Comparison of ENCODE assay signal across 20 cellular contexts in the genomic region with DNA sequence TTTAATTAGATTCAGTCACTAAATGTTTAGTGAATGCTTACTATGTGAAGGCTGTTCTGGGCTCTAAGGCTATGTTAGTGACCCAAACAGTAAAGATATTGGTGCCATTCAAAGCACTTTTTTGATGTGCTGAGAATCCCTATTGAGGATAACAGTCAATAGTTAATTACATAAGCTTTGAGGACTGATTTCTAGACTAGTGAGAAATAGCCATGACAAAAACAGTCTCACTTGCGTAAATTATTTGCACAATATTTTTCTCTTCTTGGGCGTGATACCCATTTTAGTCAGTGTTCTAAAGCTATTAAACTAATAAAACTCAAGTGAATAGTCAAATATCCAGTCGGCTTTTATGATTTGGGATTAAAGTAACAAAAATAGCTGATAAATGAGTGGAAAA.
"Had no signal": no experiment of that assay in that cellular context is flagged by ENCODE, and none has a peak within 500 bp of the region (broad histone marks: within the 10 kb centered on the region; RNA-seq: fewer than 3 reads in every experiment).

No MANE protein-coding gene starts in this region.

- H3K27ac ChIP-seq: SJSA1, SK-N-MC had no signal

- H3K27me3 ChIP-seq: SJSA1 had no signal

- FAIRE-seq: RCC 7860 had no signal

- H3K4me3 ChIP-seq: SJSA1, SK-N-MC had no signal

- H3K4me1 ChIP-seq: SJSA1 had no signal

- H3K36me3 ChIP-seq: SJSA1 had no signal

- DNase-seq: Kasumi-1, KG1, MM.1S, NCI-H1105, NCI-H1417, NCI-H1436 treated with DMSO at 0.1 percent for 48 hours, NCI-H1694, NCI-H2081 treated with DMSO at 0.1 percent for 48 hours, NCI-H2171, NCI-H226, NCI-H446, NCI-H510A, NCI-H524 treated with DMSO at 0.1 percent for 48 hours, NCI-H69, Right ventricle myocardium superior, RPMI8226, SIG-M5 had no signal

- H3K9me3 ChIP-seq: SJSA1 had no signal
